33 cellular contexts compared by ENCODE assay signal in the genomic region with DNA sequence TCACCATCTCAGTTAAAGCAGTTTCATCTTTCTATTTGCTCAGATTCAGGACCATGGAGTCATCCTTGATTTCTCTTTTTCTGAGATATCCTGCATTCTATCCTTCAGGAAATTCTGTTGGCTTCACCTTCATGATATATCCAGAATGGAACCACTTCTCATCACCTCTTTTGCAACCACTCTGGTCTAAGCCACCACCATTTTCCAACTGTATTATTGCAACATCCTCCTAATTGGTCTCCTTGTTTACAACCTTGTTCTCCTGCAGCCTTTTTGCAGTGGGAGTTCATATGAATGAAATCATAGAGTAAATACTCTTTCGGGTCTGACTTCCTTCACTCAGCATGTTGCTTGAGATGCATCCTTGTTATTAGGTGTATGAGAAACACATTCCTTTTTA. TPM values are rescaled to one million over a fixed set of nuclear protein-coding genes. Genes with fewer than 3 reads are reported as not detected.
"Had no signal": no experiment of that assay in that cellular context is flagged by ENCODE, and none has a peak within 500 bp of the region (broad histone marks: within the 10 kb centered on the region; RNA-seq: fewer than 3 reads in every experiment).

No MANE protein-coding gene starts in this region.

- H3K79me2 ChIP-seq: parathyroid adenoma had no signal

- H3K27ac Mint-ChIP-seq: naive B cell; naive thymus-derived CD8-positive, alpha-beta T cell; natural killer cell treated with Interleukin-12 subunit alpha and Interleukin-12 subunit beta and Interleukin-15 and Interleukin-18, amount 100 ng/mL, for 72 hours; nephron progenitor cell; progenitor cell of endocrine pancreas; stimulated activated memory B cell treated with anti-CD40 and anti-IgM and Interleukin-4, amounts not matched to agents 10 μg/mL and 1 μg/mL and 100 μg/mL, for 72 hours; stimulated activated naive CD8-positive, alpha-beta T cell treated with anti-CD3 and anti-CD28 coated beads, Interleukin-15, amount 100 ng/mL, for 72 hours had no signal

- H3K9me3 Mint-ChIP-seq: nephron progenitor cell; neural crest cell; stimulated activated memory B cell treated with anti-CD40 and anti-IgM and Interleukin-4, amounts not matched to agents 10 μg/mL and 1 μg/mL and 100 μg/mL, for 72 hours; stimulated activated naive CD8-positive, alpha-beta T cell treated with anti-CD3 and anti-CD28 coated beads, Interleukin-15, amount 100 ng/mL, for 72 hours had no signal

- H3K4me1 ChIP-seq: parathyroid adenoma, psoas muscle, testis, upper lobe of right lung, uterus had no signal

- H3K36me3 ChIP-seq: neutrophil, ovary, spleen, suprapubic skin, tibial artery, upper lobe of right lung, uterus had no signal

- H3K9ac ChIP-seq: parathyroid adenoma had no signal

- H3K27ac ChIP-seq: neutrophil, ovary, parathyroid adenoma, psoas muscle, skin epidermis, spleen, suprapubic skin, testis, tibial artery, upper lobe of right lung, uterus had no signal

- H3K27me3 ChIP-seq: testis, tibial artery, uterus had no signal

- H3K4me3 Mint-ChIP-seq: naive B cell; naive thymus-derived CD8-positive, alpha-beta T cell; natural killer cell treated with Interleukin-12 subunit alpha and Interleukin-12 subunit beta and Interleukin-15 and Interleukin-18, amount 100 ng/mL, for 72 hours; nephron progenitor cell; neural crest cell; stimulated activated memory B cell treated with anti-CD40 and anti-IgM and Interleukin-4, amounts not matched to agents 10 μg/mL and 1 μg/mL and 100 μg/mL, for 72 hours; stimulated activated naive CD8-positive, alpha-beta T cell treated with anti-CD3 and anti-CD28 coated beads, Interleukin-15, amount 100 ng/mL, for 72 hours had no signal

- H2AFZ ChIP-seq: parathyroid adenoma had no signal

- H3K36me3 Mint-ChIP-seq: naive B cell; natural killer cell treated with Interleukin-12 subunit alpha and Interleukin-12 subunit beta and Interleukin-15 and Interleukin-18, amount 100 ng/mL, for 72 hours; stimulated activated memory B cell treated with anti-CD40 and anti-IgM and Interleukin-4, amounts not matched to agents 10 μg/mL and 1 μg/mL and 100 μg/mL, for 72 hours had no signal

- H3K4me2 ChIP-seq: smooth muscle cell had no signal

- DNase-seq: naive B cell; naive thymus-derived CD8-positive, alpha-beta T cell; nephron progenitor cell; nucleus accumbens; ovary; posterior cingulate gyrus; psoas muscle; right cardiac atrium; spleen; stimulated activated CD4-positive, alpha-beta T cell treated with anti-CD3 and anti-CD28 coated beads, Interleukin-12 subunit alpha, Interleukin-12 subunit beta, amount 100 ng/mL, for 4 hours; stimulated activated CD4-positive, alpha-beta T cell treated with anti-CD3 and anti-CD28 coated beads, Interleukin-1b, Interleukin-23, amount 100 ng/mL, for 48 hours; stimulated activated CD4-positive, alpha-beta T cell treated with anti-CD3 and anti-CD28 coated beads, Interleukin-4, amount 100 ng/mL, for 1 hour; stimulated activated CD4-positive, alpha-beta T cell treated with anti-CD3 and anti-CD28 coated beads, Interleukin-4, amount 100 ng/mL, for 4 hours; stimulated activated CD8-positive, alpha-beta memory T cell treated with anti-CD3 and anti-CD28 coated beads, Interleukin-4, amount 100 ng/mL, for 48 hours; stimulated activated naive CD4-positive, alpha-beta T cell; stimulated activated naive CD8-positive, alpha-beta T cell treated with anti-CD3 and anti-CD28 coated beads, Interleukin-15, amount 100 ng/mL, for 72 hours; stimulated activated naive CD8-positive, alpha-beta T cell treated with anti-CD3 and anti-CD28 coated beads, Interleukin-15, Interleukin-2, amounts not matched to agents 100 U/mL and 50 U/mL, for 24 hours; substantia nigra; testis; tibial artery; trophoblast cell; upper lobe of right lung; uterus had no signal

- ATAC-seq: naive thymus-derived CD8-positive, alpha-beta T cell; natural killer cell treated with Interleukin-12 subunit alpha and Interleukin-12 subunit beta and Interleukin-15 and Interleukin-18, amount 100 ng/mL, for 72 hours; psoas muscle; right cardiac atrium; sciatic nerve; stimulated activated memory B cell treated with anti-CD40 and anti-IgM and Interleukin-4, amounts not matched to agents 10 μg/mL and 1 μg/mL and 100 μg/mL, for 72 hours; stimulated activated naive CD8-positive, alpha-beta T cell treated with anti-CD3 and anti-CD28 coated beads, Interleukin-15, amount 100 ng/mL, for 72 hours; stimulated activated naive CD8-positive, alpha-beta T cell treated with anti-CD3 and anti-CD28 coated beads, Interleukin-15, Interleukin-2, amounts not matched to agents 100 U/mL and 50 U/mL, for 24 hours; upper lobe of right lung had no signal

- H3K4me3 ChIP-seq: ovary, psoas muscle, skin epidermis, smooth muscle cell, spleen, suprapubic skin, testis, tibial artery, upper lobe of right lung, uterus had no signal

- H3K9me3 ChIP-seq: neutrophil, ovary, psoas muscle, spleen, suprapubic skin, testis, tibial artery, upper lobe of right lung, uterus had no signal

RNA-seq across cellular contexts. Expression of a gene that starts 3.4 kb away (rescaled TPM):
- total RNA-seq: naive thymus-derived CD8-positive, alpha-beta T cell; natural killer cell treated with Interleukin-12 subunit alpha and Interleukin-12 subunit beta and Interleukin-15 and Interleukin-18, amount 100 ng/mL, for 72 hours had no signal
- polyA plus RNA-seq: naive thymus-derived CD8-positive, alpha-beta T cell had no signal
